Comparison of ENCODE assay signal across 1 cellular context in the genomic region with DNA sequence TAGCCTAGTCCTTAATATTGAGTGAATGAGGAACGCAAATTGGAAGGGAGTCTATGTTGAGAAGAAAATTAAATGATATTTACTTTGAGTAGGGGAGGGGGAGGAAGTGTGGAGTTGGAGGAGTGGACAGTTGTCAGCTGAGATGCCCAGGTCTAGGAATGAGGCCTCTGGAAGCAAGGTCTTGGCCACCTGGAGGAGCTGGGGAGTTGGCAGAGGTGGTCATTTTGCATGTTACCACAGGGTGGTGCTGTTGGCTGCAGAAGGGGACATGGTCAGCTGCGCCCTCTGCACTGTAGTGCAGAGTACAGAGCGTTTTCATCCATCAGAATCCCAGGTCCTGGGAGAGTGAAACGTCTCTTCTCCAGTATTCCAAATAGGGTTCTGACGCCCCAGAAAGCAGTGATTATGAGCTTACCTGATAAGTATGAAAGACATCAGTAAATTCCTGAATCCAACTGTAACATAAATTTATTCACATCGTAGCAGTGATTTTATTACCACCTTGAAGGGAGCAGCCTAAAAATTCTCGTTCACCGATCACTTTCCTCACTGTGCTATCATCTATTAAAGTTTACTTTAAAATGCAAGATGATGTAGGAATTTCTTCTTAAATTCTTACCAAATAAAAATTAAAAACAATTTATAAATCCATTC.
TF ChIP-seq lines count a peak whose summit lies in the region.

No MANE protein-coding gene starts in this region.

TF ChIP-seq in HepG2, 621 proteins besides CTCF, POLR2A, EP300 and RAD21 (continued from another document and continues in another):
- TF ChIP-seq, protein P1, sequence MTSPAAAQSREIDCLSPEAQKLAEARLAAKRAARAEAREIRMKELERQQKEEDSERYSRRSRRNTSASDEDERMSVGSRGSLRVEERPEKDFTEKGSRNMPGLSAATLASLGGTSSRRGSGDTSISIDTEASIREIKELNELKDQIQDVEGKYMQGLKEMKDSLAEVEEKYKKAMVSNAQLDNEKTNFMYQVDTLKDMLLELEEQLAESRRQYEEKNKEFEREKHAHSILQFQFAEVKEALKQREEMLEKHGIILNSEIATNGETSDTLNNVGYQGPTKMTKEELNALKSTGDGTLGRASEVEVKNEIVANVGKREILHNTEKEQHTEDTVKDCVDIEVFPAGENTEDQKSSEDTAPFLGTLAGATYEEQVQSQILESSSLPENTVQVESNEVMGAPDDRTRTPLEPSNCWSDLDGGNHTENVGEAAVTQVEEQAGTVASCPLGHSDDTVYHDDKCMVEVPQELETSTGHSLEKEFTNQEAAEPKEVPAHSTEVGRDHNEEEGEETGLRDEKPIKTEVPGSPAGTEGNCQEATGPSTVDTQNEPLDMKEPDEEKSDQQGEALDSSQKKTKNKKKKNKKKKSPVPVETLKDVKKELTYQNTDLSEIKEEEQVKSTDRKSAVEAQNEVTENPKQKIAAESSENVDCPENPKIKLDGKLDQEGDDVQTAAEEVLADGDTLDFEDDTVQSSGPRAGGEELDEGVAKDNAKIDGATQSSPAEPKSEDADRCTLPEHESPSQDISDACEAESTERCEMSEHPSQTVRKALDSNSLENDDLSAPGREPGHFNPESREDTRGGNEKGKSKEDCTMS (CRISPR knock-in tag; conservative IDR thresholded peaks at IDR 0.05): no peak
- TF ChIP-seq XRCC5 (optimal IDR thresholded peaks at IDR 0.05; ENCODE audit: low read length) (peak; percentile 97), IRF2 (CRISPR knock-in tag; IDR thresholded peaks at IDR 0.05) (peak; percentile 52; the same call in 1 of the 2 replicates), ZNF180 (CRISPR knock-in tag; IDR thresholded peaks at IDR 0.05; ENCODE audit: borderline replicate concordance, low read depth) (no peak), STAG1 (CRISPR knock-in tag; IDR thresholded peaks at IDR 0.05) (peak; percentile 99), MEIS1 (CRISPR knock-in tag; IDR thresholded peaks at IDR 0.05; ENCODE audit: borderline replicate concordance) (no peak), MIER3 (CRISPR knock-in tag; IDR thresholded peaks at IDR 0.05; ENCODE audit: borderline replicate concordance) (peak; percentile 61; the same call in 1 of the 2 replicates), ZNF883 (CRISPR knock-in tag; IDR thresholded peaks at IDR 0.05; ENCODE audit: not compliant biosample characterization) (no peak), GZF1 (CRISPR knock-in tag; IDR thresholded peaks at IDR 0.05) (no peak), YY1 (IDR thresholded peaks at IDR 0.05; ENCODE audit: insufficient read depth, insufficient replicate concordance, low read depth, low read length) (no peak), ADNP (CRISPR knock-in tag; IDR thresholded peaks at IDR 0.05) (no peak), WIZ (CRISPR knock-in tag; IDR thresholded peaks at IDR 0.05) (no peak), REPIN1 (CRISPR knock-in tag; IDR thresholded peaks at IDR 0.05; ENCODE audit: borderline replicate concordance, low read depth) (peak; percentile 69; the same call in 1 of the 2 replicates), ZNF33A (CRISPR knock-in tag; IDR thresholded peaks at IDR 0.05; ENCODE audit: borderline replicate concordance) (no peak), KDM1A (CRISPR knock-in tag; IDR thresholded peaks at IDR 0.05) (0 out of 2 replicates have a peak, but pooled peaks have one; percentile 24), NR2C2 (CRISPR knock-in tag; IDR thresholded peaks at IDR 0.05; ENCODE audit: borderline replicate concordance) (no peak), SMAD1 (CRISPR knock-in tag; IDR thresholded peaks at IDR 0.05; ENCODE audit: borderline replicate concordance, low read depth) (no peak), ZNF772 (CRISPR knock-in tag; IDR thresholded peaks at IDR 0.05) (0 out of 2 replicates have a peak, but pooled peaks have one; percentile 53), PRPF4 (IDR thresholded peaks at IDR 0.05; ENCODE audit: low read depth, low read length, poor library complexity, severe bottlenecking) (no peak), GABPA (IDR thresholded peaks at IDR 0.05; ENCODE audit: low read depth, low read length) (no peak), GABPA (CRISPR knock-in tag; IDR thresholded peaks at IDR 0.05; ENCODE audit: low read depth) (no peak), ZNF558 (CRISPR knock-in tag; IDR thresholded peaks at IDR 0.05; ENCODE audit: borderline replicate concordance) (no peak), ZNF282 (IDR thresholded peaks at IDR 0.05; ENCODE audit: partially characterized antibody) (no peak), MBNL3 (CRISPR knock-in tag; conservative IDR thresholded peaks at IDR 0.05) (no peak), SRY (CRISPR knock-in tag; IDR thresholded peaks at IDR 0.05) (no peak), ZNF383 (CRISPR knock-in tag; IDR thresholded peaks at IDR 0.05; ENCODE audit: borderline replicate concordance) (no peak)
- TF ChIP-seq, protein P2, sequence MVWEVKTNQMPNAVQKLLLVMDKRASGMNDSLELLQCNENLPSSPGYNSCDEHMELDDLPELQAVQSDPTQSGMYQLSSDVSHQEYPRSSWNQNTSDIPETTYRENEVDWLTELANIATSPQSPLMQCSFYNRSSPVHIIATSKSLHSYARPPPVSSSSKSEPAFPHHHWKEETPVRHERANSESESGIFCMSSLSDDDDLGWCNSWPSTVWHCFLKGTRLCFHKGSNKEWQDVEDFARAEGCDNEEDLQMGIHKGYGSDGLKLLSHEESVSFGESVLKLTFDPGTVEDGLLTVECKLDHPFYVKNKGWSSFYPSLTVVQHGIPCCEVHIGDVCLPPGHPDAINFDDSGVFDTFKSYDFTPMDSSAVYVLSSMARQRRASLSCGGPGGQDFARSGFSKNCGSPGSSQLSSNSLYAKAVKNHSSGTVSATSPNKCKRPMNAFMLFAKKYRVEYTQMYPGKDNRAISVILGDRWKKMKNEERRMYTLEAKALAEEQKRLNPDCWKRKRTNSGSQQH (CRISPR knock-in tag; IDR thresholded peaks at IDR 0.05; ENCODE audit: low read depth): no peak
- TF ChIP-seq, protein P3, sequence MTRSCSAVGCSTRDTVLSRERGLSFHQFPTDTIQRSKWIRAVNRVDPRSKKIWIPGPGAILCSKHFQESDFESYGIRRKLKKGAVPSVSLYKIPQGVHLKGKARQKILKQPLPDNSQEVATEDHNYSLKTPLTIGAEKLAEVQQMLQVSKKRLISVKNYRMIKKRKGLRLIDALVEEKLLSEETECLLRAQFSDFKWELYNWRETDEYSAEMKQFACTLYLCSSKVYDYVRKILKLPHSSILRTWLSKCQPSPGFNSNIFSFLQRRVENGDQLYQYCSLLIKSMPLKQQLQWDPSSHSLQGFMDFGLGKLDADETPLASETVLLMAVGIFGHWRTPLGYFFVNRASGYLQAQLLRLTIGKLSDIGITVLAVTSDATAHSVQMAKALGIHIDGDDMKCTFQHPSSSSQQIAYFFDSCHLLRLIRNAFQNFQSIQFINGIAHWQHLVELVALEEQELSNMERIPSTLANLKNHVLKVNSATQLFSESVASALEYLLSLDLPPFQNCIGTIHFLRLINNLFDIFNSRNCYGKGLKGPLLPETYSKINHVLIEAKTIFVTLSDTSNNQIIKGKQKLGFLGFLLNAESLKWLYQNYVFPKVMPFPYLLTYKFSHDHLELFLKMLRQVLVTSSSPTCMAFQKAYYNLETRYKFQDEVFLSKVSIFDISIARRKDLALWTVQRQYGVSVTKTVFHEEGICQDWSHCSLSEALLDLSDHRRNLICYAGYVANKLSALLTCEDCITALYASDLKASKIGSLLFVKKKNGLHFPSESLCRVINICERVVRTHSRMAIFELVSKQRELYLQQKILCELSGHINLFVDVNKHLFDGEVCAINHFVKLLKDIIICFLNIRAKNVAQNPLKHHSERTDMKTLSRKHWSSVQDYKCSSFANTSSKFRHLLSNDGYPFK (CRISPR knock-in tag; IDR thresholded peaks at IDR 0.05; ENCODE audit: borderline replicate concordance): no peak
- TF ChIP-seq, protein P4, sequence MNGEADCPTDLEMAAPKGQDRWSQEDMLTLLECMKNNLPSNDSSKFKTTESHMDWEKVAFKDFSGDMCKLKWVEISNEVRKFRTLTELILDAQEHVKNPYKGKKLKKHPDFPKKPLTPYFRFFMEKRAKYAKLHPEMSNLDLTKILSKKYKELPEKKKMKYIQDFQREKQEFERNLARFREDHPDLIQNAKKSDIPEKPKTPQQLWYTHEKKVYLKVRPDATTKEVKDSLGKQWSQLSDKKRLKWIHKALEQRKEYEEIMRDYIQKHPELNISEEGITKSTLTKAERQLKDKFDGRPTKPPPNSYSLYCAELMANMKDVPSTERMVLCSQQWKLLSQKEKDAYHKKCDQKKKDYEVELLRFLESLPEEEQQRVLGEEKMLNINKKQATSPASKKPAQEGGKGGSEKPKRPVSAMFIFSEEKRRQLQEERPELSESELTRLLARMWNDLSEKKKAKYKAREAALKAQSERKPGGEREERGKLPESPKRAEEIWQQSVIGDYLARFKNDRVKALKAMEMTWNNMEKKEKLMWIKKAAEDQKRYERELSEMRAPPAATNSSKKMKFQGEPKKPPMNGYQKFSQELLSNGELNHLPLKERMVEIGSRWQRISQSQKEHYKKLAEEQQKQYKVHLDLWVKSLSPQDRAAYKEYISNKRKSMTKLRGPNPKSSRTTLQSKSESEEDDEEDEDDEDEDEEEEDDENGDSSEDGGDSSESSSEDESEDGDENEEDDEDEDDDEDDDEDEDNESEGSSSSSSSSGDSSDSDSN (CRISPR knock-in tag; IDR thresholded peaks at IDR 0.05): no peak
- TF ChIP-seq, protein P5, sequence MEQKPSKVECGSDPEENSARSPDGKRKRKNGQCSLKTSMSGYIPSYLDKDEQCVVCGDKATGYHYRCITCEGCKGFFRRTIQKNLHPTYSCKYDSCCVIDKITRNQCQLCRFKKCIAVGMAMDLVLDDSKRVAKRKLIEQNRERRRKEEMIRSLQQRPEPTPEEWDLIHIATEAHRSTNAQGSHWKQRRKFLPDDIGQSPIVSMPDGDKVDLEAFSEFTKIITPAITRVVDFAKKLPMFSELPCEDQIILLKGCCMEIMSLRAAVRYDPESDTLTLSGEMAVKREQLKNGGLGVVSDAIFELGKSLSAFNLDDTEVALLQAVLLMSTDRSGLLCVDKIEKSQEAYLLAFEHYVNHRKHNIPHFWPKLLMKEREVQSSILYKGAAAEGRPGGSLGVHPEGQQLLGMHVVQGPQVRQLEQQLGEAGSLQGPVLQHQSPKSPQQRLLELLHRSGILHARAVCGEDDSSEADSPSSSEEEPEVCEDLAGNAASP (CRISPR knock-in tag; IDR thresholded peaks at IDR 0.05; ENCODE audit: borderline replicate concordance): peak; percentile 49; the same call in 1 of the 2 replicates
- TF ChIP-seq, protein P6, sequence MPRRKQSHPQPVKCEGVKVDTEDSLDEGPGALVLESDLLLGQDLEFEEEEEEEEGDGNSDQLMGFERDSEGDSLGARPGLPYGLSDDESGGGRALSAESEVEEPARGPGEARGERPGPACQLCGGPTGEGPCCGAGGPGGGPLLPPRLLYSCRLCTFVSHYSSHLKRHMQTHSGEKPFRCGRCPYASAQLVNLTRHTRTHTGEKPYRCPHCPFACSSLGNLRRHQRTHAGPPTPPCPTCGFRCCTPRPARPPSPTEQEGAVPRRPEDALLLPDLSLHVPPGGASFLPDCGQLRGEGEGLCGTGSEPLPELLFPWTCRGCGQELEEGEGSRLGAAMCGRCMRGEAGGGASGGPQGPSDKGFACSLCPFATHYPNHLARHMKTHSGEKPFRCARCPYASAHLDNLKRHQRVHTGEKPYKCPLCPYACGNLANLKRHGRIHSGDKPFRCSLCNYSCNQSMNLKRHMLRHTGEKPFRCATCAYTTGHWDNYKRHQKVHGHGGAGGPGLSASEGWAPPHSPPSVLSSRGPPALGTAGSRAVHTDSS (CRISPR knock-in tag; conservative IDR thresholded peaks at IDR 0.05): no peak
- TF ChIP-seq, protein P7, sequence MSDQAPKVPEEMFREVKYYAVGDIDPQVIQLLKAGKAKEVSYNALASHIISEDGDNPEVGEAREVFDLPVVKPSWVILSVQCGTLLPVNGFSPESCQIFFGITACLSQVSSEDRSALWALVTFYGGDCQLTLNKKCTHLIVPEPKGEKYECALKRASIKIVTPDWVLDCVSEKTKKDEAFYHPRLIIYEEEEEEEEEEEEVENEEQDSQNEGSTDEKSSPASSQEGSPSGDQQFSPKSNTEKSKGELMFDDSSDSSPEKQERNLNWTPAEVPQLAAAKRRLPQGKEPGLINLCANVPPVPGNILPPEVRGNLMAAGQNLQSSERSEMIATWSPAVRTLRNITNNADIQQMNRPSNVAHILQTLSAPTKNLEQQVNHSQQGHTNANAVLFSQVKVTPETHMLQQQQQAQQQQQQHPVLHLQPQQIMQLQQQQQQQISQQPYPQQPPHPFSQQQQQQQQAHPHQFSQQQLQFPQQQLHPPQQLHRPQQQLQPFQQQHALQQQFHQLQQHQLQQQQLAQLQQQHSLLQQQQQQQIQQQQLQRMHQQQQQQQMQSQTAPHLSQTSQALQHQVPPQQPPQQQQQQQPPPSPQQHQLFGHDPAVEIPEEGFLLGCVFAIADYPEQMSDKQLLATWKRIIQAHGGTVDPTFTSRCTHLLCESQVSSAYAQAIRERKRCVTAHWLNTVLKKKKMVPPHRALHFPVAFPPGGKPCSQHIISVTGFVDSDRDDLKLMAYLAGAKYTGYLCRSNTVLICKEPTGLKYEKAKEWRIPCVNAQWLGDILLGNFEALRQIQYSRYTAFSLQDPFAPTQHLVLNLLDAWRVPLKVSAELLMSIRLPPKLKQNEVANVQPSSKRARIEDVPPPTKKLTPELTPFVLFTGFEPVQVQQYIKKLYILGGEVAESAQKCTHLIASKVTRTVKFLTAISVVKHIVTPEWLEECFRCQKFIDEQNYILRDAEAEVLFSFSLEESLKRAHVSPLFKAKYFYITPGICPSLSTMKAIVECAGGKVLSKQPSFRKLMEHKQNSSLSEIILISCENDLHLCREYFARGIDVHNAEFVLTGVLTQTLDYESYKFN (CRISPR knock-in tag; conservative IDR thresholded peaks at IDR 0.05): 0 out of 2 replicates have a peak, but pooled peaks have one; percentile 41
- TF ChIP-seq, protein P8, sequence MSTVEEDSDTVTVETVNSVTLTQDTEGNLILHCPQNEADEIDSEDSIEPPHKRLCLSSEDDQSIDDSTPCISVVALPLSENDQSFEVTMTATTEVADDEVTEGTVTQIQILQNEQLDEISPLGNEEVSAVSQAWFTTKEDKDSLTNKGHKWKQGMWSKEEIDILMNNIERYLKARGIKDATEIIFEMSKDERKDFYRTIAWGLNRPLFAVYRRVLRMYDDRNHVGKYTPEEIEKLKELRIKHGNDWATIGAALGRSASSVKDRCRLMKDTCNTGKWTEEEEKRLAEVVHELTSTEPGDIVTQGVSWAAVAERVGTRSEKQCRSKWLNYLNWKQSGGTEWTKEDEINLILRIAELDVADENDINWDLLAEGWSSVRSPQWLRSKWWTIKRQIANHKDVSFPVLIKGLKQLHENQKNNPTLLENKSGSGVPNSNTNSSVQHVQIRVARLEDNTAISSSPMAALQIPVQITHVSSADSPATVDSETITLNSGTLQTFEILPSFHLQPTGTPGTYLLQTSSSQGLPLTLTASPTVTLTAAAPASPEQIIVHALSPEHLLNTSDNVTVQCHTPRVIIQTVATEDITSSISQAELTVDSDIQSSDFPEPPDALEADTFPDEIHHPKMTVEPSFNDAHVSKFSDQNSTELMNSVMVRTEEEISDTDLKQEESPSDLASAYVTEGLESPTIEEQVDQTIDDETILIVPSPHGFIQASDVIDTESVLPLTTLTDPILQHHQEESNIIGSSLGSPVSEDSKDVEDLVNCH (CRISPR knock-in tag; IDR thresholded peaks at IDR 0.05): no peak
- TF ChIP-seq, protein P9, sequence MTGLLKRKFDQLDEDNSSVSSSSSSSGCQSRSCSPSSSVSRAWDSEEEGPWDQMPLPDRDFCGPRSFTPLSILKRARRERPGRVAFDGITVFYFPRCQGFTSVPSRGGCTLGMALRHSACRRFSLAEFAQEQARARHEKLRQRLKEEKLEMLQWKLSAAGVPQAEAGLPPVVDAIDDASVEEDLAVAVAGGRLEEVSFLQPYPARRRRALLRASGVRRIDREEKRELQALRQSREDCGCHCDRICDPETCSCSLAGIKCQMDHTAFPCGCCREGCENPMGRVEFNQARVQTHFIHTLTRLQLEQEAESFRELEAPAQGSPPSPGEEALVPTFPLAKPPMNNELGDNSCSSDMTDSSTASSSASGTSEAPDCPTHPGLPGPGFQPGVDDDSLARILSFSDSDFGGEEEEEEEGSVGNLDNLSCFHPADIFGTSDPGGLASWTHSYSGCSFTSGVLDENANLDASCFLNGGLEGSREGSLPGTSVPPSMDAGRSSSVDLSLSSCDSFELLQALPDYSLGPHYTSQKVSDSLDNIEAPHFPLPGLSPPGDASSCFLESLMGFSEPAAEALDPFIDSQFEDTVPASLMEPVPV (CRISPR knock-in tag; IDR thresholded peaks at IDR 0.05): no peak
